Comparison of ENCODE assay signal across 31 cellular contexts in the genomic region with DNA sequence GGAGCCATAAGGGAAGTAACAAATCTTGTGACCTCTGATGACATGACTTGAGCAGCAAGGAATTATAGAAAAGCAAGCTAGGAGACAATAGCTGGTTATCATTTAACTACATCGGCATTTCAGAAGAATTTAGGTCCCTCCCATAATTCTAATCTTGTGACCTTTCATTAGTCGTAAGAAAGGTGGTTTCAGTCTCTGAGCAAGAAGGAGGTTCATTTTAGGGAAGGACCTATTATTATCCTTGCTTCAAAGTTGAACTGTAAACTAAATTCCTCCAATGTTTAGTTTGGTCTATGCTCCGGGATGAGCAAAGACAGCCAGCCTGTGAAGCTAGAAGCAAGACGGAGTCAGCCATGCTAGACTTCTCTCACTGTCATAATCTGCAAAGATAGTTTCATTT.
"Had no signal": no experiment of that assay in that cellular context is flagged by ENCODE, and none has a peak within 500 bp of the region (broad histone marks: within the 10 kb centered on the region; RNA-seq: fewer than 3 reads in every experiment).

No MANE protein-coding gene starts in this region.

- H3K4me3 ChIP-seq: ascending aorta, cardiac muscle cell had no signal

- H3K27ac Mint-ChIP-seq: activated B cell treated with CpG ODN at 0.5 μM for 24 hours; activated CD4-positive, alpha-beta memory T cell treated with anti-CD3 and anti-CD28 coated beads for 36 hours; activated CD4-positive, alpha-beta T cell treated with anti-CD3 and anti-CD28 coated beads, Interleukin-2, amount 10 ng/mL, durations not matched to agents 24 days and 14 days; activated CD8-positive, alpha-beta T cell treated with anti-CD3 and anti-CD28 coated beads for 36 hours; activated naive CD4-positive, alpha-beta T cell treated with anti-CD3 and anti-CD28 coated beads, Interleukin-2, amount 10 ng/mL, durations not matched to agents 7 days and 5 days; activated naive CD4-positive, alpha-beta T cell treated with anti-CD3 and anti-CD28 coated beads, Interleukin-2, amount 50 U/mL, for 24 hours; activated naive CD8-positive, alpha-beta T cell; activated naive CD8-positive, alpha-beta T cell treated with anti-CD3 and anti-CD28 coated beads, Interleukin-2, amount 10 ng/mL, durations not matched to agents 7 days and 5 days; activated naive CD8-positive, alpha-beta T cell treated with anti-CD3 and anti-CD28 coated beads, Interleukin-2, amount 50 U/mL, for 24 hours; activated T-cell treated with anti-CD3 and anti-CD28 coated beads, Interleukin-2, amount 50 U/mL, for 24 hours; activated T-helper 2 cell treated with anti-CD3 and anti-CD28 coated beads, Interferon-gamma antibody, Interleukin-2, Interleukin-4, amounts not matched to agents 10 μg/mL and 5 μg/mL and 100 μg/mL, durations not matched to agents 14 hours and 24 hours and 36 hours; brain; T-cell; T-helper 17 cell had no signal

- H3K4me1 Mint-ChIP-seq: activated B cell treated with CpG ODN at 0.5 μM for 24 hours; activated CD4-positive, alpha-beta T cell treated with anti-CD3 and anti-CD28 coated beads, Interleukin-2, amount 10 ng/mL, durations not matched to agents 24 days and 14 days; activated naive CD4-positive, alpha-beta T cell treated with anti-CD3 and anti-CD28 coated beads, Interleukin-2, amount 10 ng/mL, durations not matched to agents 7 days and 5 days; activated naive CD4-positive, alpha-beta T cell treated with anti-CD3 and anti-CD28 coated beads, Interleukin-2, amount 50 U/mL, for 24 hours; activated naive CD8-positive, alpha-beta T cell treated with anti-CD3 and anti-CD28 coated beads, Interleukin-2, amount 10 ng/mL, durations not matched to agents 7 days and 5 days; activated naive CD8-positive, alpha-beta T cell treated with anti-CD3 and anti-CD28 coated beads, Interleukin-2, amount 50 U/mL, for 24 hours; central memory CD8-positive, alpha-beta T cell; T-cell; T-helper 17 cell had no signal

- H3K9me3 ChIP-seq: ascending aorta had no signal

- H3K36me3 ChIP-seq: ascending aorta, cardiac muscle cell had no signal

- H3K36me3 Mint-ChIP-seq: activated CD4-positive, alpha-beta memory T cell treated with anti-CD3 and anti-CD28 coated beads for 36 hours; activated naive CD4-positive, alpha-beta T cell treated with anti-CD3 and anti-CD28 coated beads, Interleukin-2, amount 10 ng/mL, durations not matched to agents 7 days and 5 days; activated naive CD4-positive, alpha-beta T cell treated with anti-CD3 and anti-CD28 coated beads, Interleukin-2, amount 50 U/mL, for 24 hours; activated naive CD8-positive, alpha-beta T cell; activated naive CD8-positive, alpha-beta T cell treated with anti-CD3 and anti-CD28 coated beads, Interleukin-2, amount 10 ng/mL, durations not matched to agents 7 days and 5 days; brain; T-cell had no signal

- H3K4me3 Mint-ChIP-seq: activated B cell treated with CpG ODN at 0.5 μM for 24 hours; activated CD4-positive, alpha-beta memory T cell treated with anti-CD3 and anti-CD28 coated beads for 36 hours; activated CD4-positive, alpha-beta T cell treated with anti-CD3 and anti-CD28 coated beads, Interleukin-2, amount 10 ng/mL, durations not matched to agents 24 days and 14 days; activated CD8-positive, alpha-beta T cell treated with anti-CD3 and anti-CD28 coated beads for 36 hours; activated naive CD4-positive, alpha-beta T cell treated with anti-CD3 and anti-CD28 coated beads, Interleukin-2, amount 10 ng/mL, durations not matched to agents 7 days and 5 days; activated naive CD4-positive, alpha-beta T cell treated with anti-CD3 and anti-CD28 coated beads, Interleukin-2, amount 50 U/mL, for 24 hours; activated naive CD8-positive, alpha-beta T cell; activated naive CD8-positive, alpha-beta T cell treated with anti-CD3 and anti-CD28 coated beads, Interleukin-2, amount 10 ng/mL, durations not matched to agents 7 days and 5 days; activated naive CD8-positive, alpha-beta T cell treated with anti-CD3 and anti-CD28 coated beads, Interleukin-2, amount 50 U/mL, for 24 hours; activated T-cell treated with anti-CD3 and anti-CD28 coated beads, Interleukin-2, amount 50 U/mL, for 24 hours; brain; central memory CD8-positive, alpha-beta T cell; T-cell; T-helper 17 cell had no signal

- ATAC-seq: activated CD8-positive, alpha-beta T cell treated with anti-CD3 and anti-CD28 coated beads for 36 hours; activated naive CD8-positive, alpha-beta T cell treated with anti-CD3 and anti-CD28 coated beads, Interleukin-2, amount 50 U/mL, for 24 hours; T-cell; T-helper 17 cell had no signal

- H3K27ac ChIP-seq: ascending aorta, cardiac muscle cell, VCaP had no signal

- H3K27me3 Mint-ChIP-seq: activated B cell treated with CpG ODN at 0.5 μM for 24 hours; activated CD4-positive, alpha-beta memory T cell treated with anti-CD3 and anti-CD28 coated beads for 36 hours; activated CD4-positive, alpha-beta T cell treated with anti-CD3 and anti-CD28 coated beads, Interleukin-2, amount 10 ng/mL, durations not matched to agents 24 days and 14 days; activated CD8-positive, alpha-beta T cell treated with anti-CD3 and anti-CD28 coated beads for 36 hours; activated naive CD4-positive, alpha-beta T cell treated with anti-CD3 and anti-CD28 coated beads, Interleukin-2, amount 10 ng/mL, durations not matched to agents 7 days and 5 days; activated naive CD8-positive, alpha-beta T cell treated with anti-CD3 and anti-CD28 coated beads, Interleukin-2, amount 50 U/mL, for 24 hours; activated T-cell treated with anti-CD3 and anti-CD28 coated beads, Interleukin-2, amount 50 U/mL, for 24 hours; brain; central memory CD8-positive, alpha-beta T cell had no signal

- H3K4me1 ChIP-seq: ascending aorta had no signal

- H3K27me3 ChIP-seq: ascending aorta, cardiac muscle cell had no signal

- DNase-seq: activated B cell treated with CpG ODN at 0.5 μM for 24 hours; activated CD4-positive, alpha-beta memory T cell treated with anti-CD3 and anti-CD28 coated beads for 36 hours; activated CD4-positive, alpha-beta T cell treated with anti-CD3 and anti-CD28 coated beads for 4 hours; activated CD4-positive, alpha-beta T cell treated with anti-CD3 and anti-CD28 coated beads, Interleukin-2, amount 10 ng/mL, durations not matched to agents 24 days and 14 days; activated CD4-positive, alpha-beta T cell treated with anti-CD3 and anti-CD28 coated beads, Interleukin-2, amount 50 U/mL, for 1 hour; activated CD4-positive, alpha-beta T cell treated with anti-CD3 and anti-CD28 coated beads, Interleukin-2, amount 50 U/mL, for 4 hours; activated CD4-positive, CD25-positive, alpha-beta regulatory T cell treated with anti-CD3 and anti-CD28 coated beads, Interleukin-2, amount 50 U/mL, for 72 hours; activated CD8-positive, alpha-beta memory T cell treated with anti-CD3 and anti-CD28 coated beads, Interleukin-2, amount 50 U/mL, for 48 hours; activated CD8-positive, alpha-beta T cell treated with anti-CD3 and anti-CD28 coated beads for 36 hours; activated effector memory CD4-positive, alpha-beta T cell treated with Interleukin-2 at 50 U/mL for 16 hours; activated gamma-delta T cell; activated naive CD4-positive, alpha-beta T cell treated with anti-CD3 and anti-CD28 coated beads, Interleukin-2, amount 10 ng/mL, durations not matched to agents 7 days and 5 days; activated naive CD4-positive, alpha-beta T cell treated with Interleukin-2 at 50 U/mL for 16 hours; activated naive CD8-positive, alpha-beta T cell treated with anti-CD3 and anti-CD28 coated beads, Interleukin-2, amount 10 ng/mL, durations not matched to agents 7 days and 5 days; activated naive CD8-positive, alpha-beta T cell treated with anti-CD3 and anti-CD28 coated beads, Interleukin-2, amount 50 U/mL, for 24 hours; activated T-cell treated with anti-CD3 and anti-CD28 coated beads, Interleukin-2, amount 50 U/mL, for 24 hours; activated T-cell treated with anti-CD3 and anti-CD28 coated beads, Interleukin-2, amount 50 U/mL, for 48 hours; amygdala; anterior cingulate cortex; caudate nucleus; cerebellar nuclear complex; T-cell; T-helper 17 cell had no signal

- H3K9me3 Mint-ChIP-seq: activated B cell treated with CpG ODN at 0.5 μM for 24 hours; activated CD4-positive, alpha-beta T cell treated with anti-CD3 and anti-CD28 coated beads, Interleukin-2, amount 10 ng/mL, durations not matched to agents 24 days and 14 days; activated CD8-positive, alpha-beta T cell treated with anti-CD3 and anti-CD28 coated beads for 36 hours; activated naive CD4-positive, alpha-beta T cell treated with anti-CD3 and anti-CD28 coated beads, Interleukin-2, amount 10 ng/mL, durations not matched to agents 7 days and 5 days; activated naive CD8-positive, alpha-beta T cell treated with anti-CD3 and anti-CD28 coated beads, Interleukin-2, amount 10 ng/mL, durations not matched to agents 7 days and 5 days; activated T-cell treated with anti-CD3 and anti-CD28 coated beads, Interleukin-2, amount 50 U/mL, for 24 hours; activated T-helper 2 cell treated with anti-CD3 and anti-CD28 coated beads, Interferon-gamma antibody, Interleukin-2, Interleukin-4, amounts not matched to agents 10 μg/mL and 5 μg/mL and 100 μg/mL, durations not matched to agents 14 hours and 24 hours and 36 hours; central memory CD8-positive, alpha-beta T cell had no signal
